In the genomic region with DNA sequence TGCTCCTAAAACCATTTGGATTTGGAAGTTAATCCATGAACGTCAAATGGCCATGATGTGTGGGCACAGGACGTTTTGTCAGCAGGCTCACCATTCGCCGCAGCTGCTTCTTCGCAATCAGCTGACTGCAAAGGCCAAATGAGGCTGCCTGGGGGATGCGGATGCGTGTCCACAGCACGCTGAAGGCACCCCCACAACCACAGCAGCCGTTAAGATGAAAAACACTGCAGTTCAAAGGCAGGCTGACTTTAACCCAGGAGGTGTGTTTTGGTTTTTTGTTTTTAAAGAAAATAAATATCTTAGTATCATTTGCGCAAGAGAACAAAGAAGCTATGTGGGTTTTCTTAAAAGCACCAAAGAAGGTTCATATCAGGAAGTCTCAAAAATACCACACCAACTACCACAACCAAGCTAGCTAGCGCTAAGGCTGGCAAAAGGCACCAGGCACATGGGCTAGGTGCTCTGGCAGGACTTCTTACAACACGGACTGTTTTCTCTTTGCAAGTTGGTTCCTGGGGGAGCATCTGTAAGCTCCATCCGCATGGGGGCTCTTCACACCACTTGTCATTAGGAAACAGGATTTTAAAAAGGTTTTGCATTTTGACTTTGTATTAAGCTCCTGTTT, we compare ENCODE assay signal across 7 cellular contexts. TPM values are rescaled to one million over a fixed set of nuclear protein-coding genes. Genes with fewer than 3 reads are reported as not detected.
DNase-seq lines count a peak whose midpoint lies in the region; ATAC-seq and TF ChIP-seq lines count a peak whose summit lies in the region.

No MANE protein-coding gene starts in this region.

- H4K20me1 ChIP-seq in GM23338 (replicated peaks; ENCODE audit: insufficient read depth) = peaks cover 5% of the 10 kb centered on the region; the same call in 1 of the 2 replicates

- intact Hi-C loops in activated T-helper 2 cell treated with anti-CD3 and anti-CD28 coated beads, Interferon-gamma antibody, Interleukin-2, Interleukin-4, amounts not matched to agents 10 μg/mL and 5 μg/mL and 100 μg/mL, durations not matched to agents 14 hours and 24 hours and 36 hours (cut with micrococcal nuclease) = loop anchor here (1.0 kb wide), 1 partner anchor 22 kb away; the partner anchor contains the start of gene NAP1L4
- intact Hi-C loops in naive thymus-derived CD4-positive, alpha-beta T cell (cut with micrococcal nuclease) = loop anchor here (1.0 to 5.0 kb wide), 11 partner anchors 8 to 614 kb away; partner anchors contain the start of genes CARS1 (in 2 of the 2), NAP1L4 (in 2 of the 2) and TSSC4 (in 1 of the 2)
- intact Hi-C loops in stomach (cut with DNase I; ENCODE audit: low total_unique reads) = no loop called here

- H3K36me3 ChIP-seq in naive thymus-derived CD4-positive, alpha-beta T cell (ENCODE audit: control insufficient read depth in 2 of 3, insufficient read depth in 3 of 3, low read length in 3 of 3) = peaks cover 0 to 61% (median 3%) of the 10 kb centered on the region in 3 experiments
- peaks cover 88 to 100% (median 100%) of the 10 kb centered on the region in 4 donors for H3K36me3 ChIP-seq in stomach
- H3K36me3 ChIP-seq in GM23338 (ENCODE audit: insufficient read depth) = peaks cover 57% of the 10 kb centered on the region

- H3K27ac ChIP-seq in naive thymus-derived CD4-positive, alpha-beta T cell (ENCODE audit: low read depth, low read length) = peak overlapping the region; percentile 45
- H3K27ac ChIP-seq in stomach (peak overlapping the region in 3 of 5 donors; percentile 32 to 58 (median 36)), GM23338 (ENCODE audit: low read depth) (no peak overlapping the region)

- H3K27ac Mint-ChIP-seq in activated T-helper 2 cell treated with anti-CD3 and anti-CD28 coated beads, Interferon-gamma antibody, Interleukin-2, Interleukin-4, amounts not matched to agents 10 μg/mL and 5 μg/mL and 100 μg/mL, durations not matched to agents 14 hours and 24 hours and 36 hours = peak overlapping the region; percentile 92
- peak overlapping the region; percentile 80 to 97 (median 93) for H3K27ac Mint-ChIP-seq in naive thymus-derived CD4-positive, alpha-beta T cell
- H3K27ac Mint-ChIP-seq in GM23338 = no peak overlapping the region

- TF ChIP-seq CTCF in stomach (IDR thresholded peaks at IDR 0.05) = no peak
- TF ChIP-seq CTCF in GM23338 (conservative IDR thresholded peaks at IDR 0.05; ENCODE audit: low read depth in 2 of 2) = no peak

- CTCF ChIA-PET in naive thymus-derived CD4-positive, alpha-beta T cell (lab: Charles Lee) = interaction anchor here (0.6 to 3.4 kb wide), 13 partner anchors 11 to 482 kb away, joined by 3 to 39 read pairs (median 5); partner anchors contain the start of gene NAP1L4

- no peaks in the 10 kb centered on the region for H3K9me2 ChIP-seq in GM23338 (ENCODE audit: insufficient read depth)

- no peaks in the 10 kb centered on the region for H3K27me3 Mint-ChIP-seq in activated T-helper 2 cell treated with anti-CD3 and anti-CD28 coated beads, Interferon-gamma antibody, Interleukin-2, Interleukin-4, amounts not matched to agents 10 μg/mL and 5 μg/mL and 100 μg/mL, durations not matched to agents 14 hours and 24 hours and 36 hours (ENCODE audit: low read depth)
- H3K27me3 Mint-ChIP-seq in naive thymus-derived CD4-positive, alpha-beta T cell = no peaks in the 10 kb centered on the region
- peaks cover 3% of the 10 kb centered on the region for H3K27me3 Mint-ChIP-seq in GM23338 (ENCODE audit: insufficient read depth, low read depth, poor library complexity)

- no peak overlapping the region for H2AFZ ChIP-seq in GM23338

- peak overlapping the region; percentile 46 for H3K4me3 ChIP-seq in naive thymus-derived CD4-positive, alpha-beta T cell (ENCODE audit: low read length)
- H3K4me3 ChIP-seq in stomach (no peak overlapping the region), GM23338 (no peak overlapping the region)

- H3K36me3 Mint-ChIP-seq in activated T-helper 2 cell treated with anti-CD3 and anti-CD28 coated beads, Interferon-gamma antibody, Interleukin-2, Interleukin-4, amounts not matched to agents 10 μg/mL and 5 μg/mL and 100 μg/mL, durations not matched to agents 14 hours and 24 hours and 36 hours (ENCODE audit: low read depth) = peaks cover 81% of the 10 kb centered on the region
- H3K36me3 Mint-ChIP-seq in naive thymus-derived CD4-positive, alpha-beta T cell = peaks cover 0 to 29% (median 12%) of the 10 kb centered on the region in 5 donors
- peaks cover 92% of the 10 kb centered on the region for H3K36me3 Mint-ChIP-seq in GM23338 (ENCODE audit: low read depth)

- TF ChIP-seq EP300 in stomach (IDR thresholded peaks at IDR 0.05) = no peak

- peak overlapping the region; percentile 52 for H3K4me3 Mint-ChIP-seq in activated T-helper 2 cell treated with anti-CD3 and anti-CD28 coated beads, Interferon-gamma antibody, Interleukin-2, Interleukin-4, amounts not matched to agents 10 μg/mL and 5 μg/mL and 100 μg/mL, durations not matched to agents 14 hours and 24 hours and 36 hours (ENCODE audit: low read depth)
- peak overlapping the region; percentile 60 to 82 (median 72) for H3K4me3 Mint-ChIP-seq in naive thymus-derived CD4-positive, alpha-beta T cell
- H3K4me3 Mint-ChIP-seq in GM23338 = no peak overlapping the region

- H3K9me3 ChIP-seq in naive thymus-derived CD4-positive, alpha-beta T cell (ENCODE audit: control insufficient read depth in 2 of 3, low read length in 3 of 3) = no peaks in the 10 kb centered on the region
- H3K9me3 ChIP-seq in stomach = no peaks in the 10 kb centered on the region

- peak; percentile 55 for DNase-seq in activated CD4-positive, CD25-positive, alpha-beta regulatory T cell treated with anti-CD3 and anti-CD28 coated beads, Interleukin-2, amount 50 U/mL, for 16 hours (ENCODE audit: low read depth, low spot score)
- peak; percentile 75 for DNase-seq in activated T-helper 2 cell treated with anti-CD3 and anti-CD28 coated beads, Interferon-gamma antibody, Interleukin-2, Interleukin-4, amounts not matched to agents 10 μg/mL and 5 μg/mL and 100 μg/mL, durations not matched to agents 14 hours and 24 hours and 36 hours (ENCODE audit: low spot score)
- DNase-seq in naive thymus-derived CD4-positive, alpha-beta T cell = peak; percentile 43 to 95 (median 90)
- DNase-seq in stomach (no peak), GM23338 (ENCODE audit: low spot score) (no peak)

- H3K4me1 Mint-ChIP-seq in activated T-helper 2 cell treated with anti-CD3 and anti-CD28 coated beads, Interferon-gamma antibody, Interleukin-2, Interleukin-4, amounts not matched to agents 10 μg/mL and 5 μg/mL and 100 μg/mL, durations not matched to agents 14 hours and 24 hours and 36 hours (ENCODE audit: low read depth) = peaks cover 46% of the 10 kb centered on the region
- H3K4me1 Mint-ChIP-seq in naive thymus-derived CD4-positive, alpha-beta T cell = peaks cover 11 to 59% (median 40%) of the 10 kb centered on the region in 7 donors
- no peaks in the 10 kb centered on the region for H3K4me1 Mint-ChIP-seq in GM23338

- no peaks in the 10 kb centered on the region for H3K9me3 Mint-ChIP-seq in activated T-helper 2 cell treated with anti-CD3 and anti-CD28 coated beads, Interferon-gamma antibody, Interleukin-2, Interleukin-4, amounts not matched to agents 10 μg/mL and 5 μg/mL and 100 μg/mL, durations not matched to agents 14 hours and 24 hours and 36 hours
- no peaks in the 10 kb centered on the region for H3K9me3 Mint-ChIP-seq in naive thymus-derived CD4-positive, alpha-beta T cell
- no peaks in the 10 kb centered on the region for H3K9me3 Mint-ChIP-seq in GM23338

- ATAC-seq in naive thymus-derived CD4-positive, alpha-beta T cell = peak; percentile 93
- no peak for ATAC-seq in GM21576 (IDR thresholded peaks at IDR 0.05; ENCODE audit: unreplicated experiment)
- no peak for ATAC-seq in GM23338
- ATAC-seq in GM18861 (IDR thresholded peaks at IDR 0.05; ENCODE audit: unreplicated experiment) = no peak

- TF ChIP-seq POLR2A in stomach (IDR thresholded peaks at IDR 0.05) = no peak

- peaks cover 30 to 36% of the 10 kb centered on the region in 2 donors for H3K4me1 ChIP-seq in naive thymus-derived CD4-positive, alpha-beta T cell (ENCODE audit: control insufficient read depth in 2 of 2, insufficient read depth in 2 of 2, low read length in 2 of 2)
- peaks cover 0 to 8% (median 0%) of the 10 kb centered on the region in 4 donors for H3K4me1 ChIP-seq in stomach
- no peaks in the 10 kb centered on the region for H3K4me1 ChIP-seq in GM23338 (ENCODE audit: insufficient read depth)

- 0 out of 2 replicates have a peak, but pooled peaks cover 10% of the 10 kb centered on the region for H3F3A ChIP-seq in GM23338 (replicated peaks; ENCODE audit: low read depth)

- no peak overlapping the region for H3K4me2 ChIP-seq in GM23338

- POLR2A ChIA-PET in naive thymus-derived CD4-positive, alpha-beta T cell (lab: Charles Lee) = interaction anchor here (1.0 to 6.0 kb wide), 10 partner anchors 11 to 122 kb away, joined by 3 to 142 read pairs (median 6); partner anchors contain the start of gene NAP1L4

- WGBS in stomach, 5 donors = 71 to 87% (median 78%) methylated on average over 13 of the region's 13 CpGs

- H3K27me3 ChIP-seq in naive thymus-derived CD4-positive, alpha-beta T cell (ENCODE audit: control insufficient read depth in 2 of 2, insufficient read depth in 2 of 2, low read length in 2 of 2) = no peaks in the 10 kb centered on the region
- H3K27me3 ChIP-seq in stomach = no peaks in the 10 kb centered on the region
- no peaks in the 10 kb centered on the region for H3K27me3 ChIP-seq in GM23338 (ENCODE audit: insufficient read depth)

- H3K79me2 ChIP-seq in GM23338 (replicated peaks; ENCODE audit: insufficient read depth) = no peaks in the 10 kb centered on the region

TF ChIP-seq in GM23338, 12 proteins besides CTCF, POLR2A, EP300 and RAD21 (continues in another document):
- TF ChIP-seq ZNF331 (CRISPR knock-in tag; IDR thresholded peaks at IDR 0.05; ENCODE audit: low read depth) = no peak

RNA-seq across cellular contexts. Expression of gene NAP1L4, which starts 22.3 kb away (rescaled TPM):
- 267 and 286 TPM in 2 replicates for total RNA-seq in activated T-helper 2 cell treated with anti-CD3 and anti-CD28 coated beads, Interferon-gamma antibody, Interleukin-2, Interleukin-4, amounts not matched to agents 10 μg/mL and 5 μg/mL and 100 μg/mL, durations not matched to agents 14 hours and 24 hours and 36 hours
- 100 to 1,000 TPM; 245 to 356 (median 294) TPM for total RNA-seq in naive thymus-derived CD4-positive, alpha-beta T cell
- 100 to 1,000 TPM; 134 to 172 TPM for polyA plus RNA-seq in naive thymus-derived CD4-positive, alpha-beta T cell
- total RNA-seq in stomach = 100 to 1,000 TPM in 4 of 5 donors, 10 to 100 TPM in 1; 80.5 to 438 (median 181) TPM
- polyA plus RNA-seq in stomach = 10 to 100 TPM; 61.3 to 82.7 (median 77.5) TPM
- 181 and 183 TPM in 2 replicates for total RNA-seq in GM23338 (2014; rRNA removed; shearing (Covaris generic))
- polyA plus RNA-seq in GM23338 (2016; fragmentation: Nextera tagmentation; extraction: Ambion mirVana) = 171 and 189 TPM in 2 replicates

RNA-seq across cellular contexts. Expression of gene CARS1, which starts 42.8 kb away (rescaled TPM):
- total RNA-seq in activated T-helper 2 cell treated with anti-CD3 and anti-CD28 coated beads, Interferon-gamma antibody, Interleukin-2, Interleukin-4, amounts not matched to agents 10 μg/mL and 5 μg/mL and 100 μg/mL, durations not matched to agents 14 hours and 24 hours and 36 hours = 46.4 and 51.8 TPM in 2 replicates
- 10 to 100 TPM; 27.8 to 70.4 (median 53.7) TPM for total RNA-seq in naive thymus-derived CD4-positive, alpha-beta T cell
- 10 to 100 TPM; 23.9 to 30.8 TPM for polyA plus RNA-seq in naive thymus-derived CD4-positive, alpha-beta T cell
- total RNA-seq in stomach = 10 to 100 TPM; 28.6 to 54.2 (median 42.6) TPM
- 10 to 100 TPM; 25.2 to 44.9 (median 35.7) TPM for polyA plus RNA-seq in stomach
- total RNA-seq in GM23338 (2014; rRNA removed; shearing (Covaris generic)) = 94.1 and 95.9 TPM in 2 replicates
- polyA plus RNA-seq in GM23338 (2016; fragmentation: Nextera tagmentation; extraction: Ambion mirVana) = 71.0 and 72.9 TPM in 2 replicates

Comparison
In these comparisons a context has a peak if more than half of its experiments do, and no peak if none do; other contexts are left out.
1. DNase-seq: peak in activated CD4-positive, CD25-positive, alpha-beta regulatory T cell treated with anti-CD3 and anti-CD28 coated beads, Interleukin-2, amount 50 U/mL, for 16 hours (single experiment), activated T-helper 2 cell treated with anti-CD3 and anti-CD28 coated beads, Interferon-gamma antibody, Interleukin-2, Interleukin-4, amounts not matched to agents 10 μg/mL and 5 μg/mL and 100 μg/mL, durations not matched to agents 14 hours and 24 hours and 36 hours (single experiment) and naive thymus-derived CD4-positive, alpha-beta T cell (9 of 9); none in stomach (single experiment) and GM23338 (single experiment).